ENCODE assay signal across 38 cellular contexts in the genomic region with DNA sequence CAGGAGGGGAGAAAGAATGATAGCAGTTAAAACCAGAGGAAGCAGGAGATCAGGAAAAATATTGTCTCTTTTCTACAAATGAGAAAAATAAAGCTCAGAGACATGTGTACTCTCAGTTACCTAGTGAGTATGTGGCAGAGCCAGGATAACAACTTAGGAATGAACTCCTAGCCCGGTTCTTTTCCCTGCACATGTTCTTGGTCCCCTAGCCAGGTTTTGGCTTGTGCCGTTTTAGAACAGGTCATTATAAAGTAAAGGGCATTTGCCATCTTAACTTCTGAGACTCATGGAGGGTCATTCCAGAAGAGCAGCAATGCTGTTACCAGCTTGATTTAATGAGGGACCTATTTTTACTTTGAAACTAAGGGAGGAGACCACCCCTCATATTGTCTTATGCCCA. TPM values are rescaled to one million over a fixed set of nuclear protein-coding genes. Genes with fewer than 3 reads are reported as not detected.
"Had no signal": no experiment of that assay in that cellular context is flagged by ENCODE, and none has a peak within 500 bp of the region (broad histone marks: within the 10 kb centered on the region; RNA-seq: fewer than 3 reads in every experiment).

No MANE protein-coding gene starts in this region.

- H3K9me3 ChIP-seq: ascending aorta had no signal

- H3K36me3 ChIP-seq: ascending aorta, cardiac muscle cell had no signal

- DNase-seq: activated CD4-positive, alpha-beta memory T cell treated with anti-CD3 and anti-CD28 coated beads, Interleukin-2, amount 10 ng/mL, durations not matched to agents 7 days and 5 days; activated CD4-positive, alpha-beta T cell treated with anti-CD3 and anti-CD28 coated beads for 1 hour; activated CD4-positive, alpha-beta T cell treated with anti-CD3 and anti-CD28 coated beads for 36 hours; activated CD4-positive, alpha-beta T cell treated with anti-CD3 and anti-CD28 coated beads for 48 hours; activated CD4-positive, alpha-beta T cell treated with anti-CD3 and anti-CD28 coated beads, Interleukin-2, amount 10 ng/mL, durations not matched to agents 7 days and 5 days; activated CD4-positive, alpha-beta T cell treated with anti-CD3 and anti-CD28 coated beads, Interleukin-2, amount 50 U/mL, for 48 hours; activated CD4-positive, CD25-positive, alpha-beta regulatory T cell; activated CD8-positive, alpha-beta memory T cell treated with anti-CD3 and anti-CD28 coated beads for 24 hours; activated CD8-positive, alpha-beta memory T cell treated with anti-CD3 and anti-CD28 coated beads, Interleukin-2, amount 10 ng/mL, durations not matched to agents 7 days and 5 days; activated CD8-positive, alpha-beta memory T cell treated with anti-CD3 and anti-CD28 coated beads, Interleukin-2, amount 50 U/mL, for 48 hours; activated CD8-positive, alpha-beta T cell treated with anti-CD3 and anti-CD28 coated beads, Interleukin-2, amount 10 ng/mL, durations not matched to agents 7 days and 5 days; activated effector memory CD4-positive, alpha-beta T cell treated with Interleukin-2 at 50 U/mL for 16 hours; activated gamma-delta T cell; activated naive CD4-positive, alpha-beta T cell treated with anti-CD3 and anti-CD28 coated beads, Interleukin-2, amount 10 ng/mL, durations not matched to agents 7 days and 5 days; activated naive CD4-positive, alpha-beta T cell treated with Interleukin-2 at 50 U/mL for 16 hours; activated naive CD8-positive, alpha-beta T cell treated with anti-CD3 and anti-CD28 coated beads, Interleukin-2, amount 10 ng/mL, durations not matched to agents 7 days and 5 days; activated naive CD8-positive, alpha-beta T cell treated with anti-CD3 and anti-CD28 coated beads, Interleukin-2, amount 50 U/mL, for 24 hours; activated T-cell treated with anti-CD3 and anti-CD28 coated beads, Interleukin-2, amount 50 U/mL, for 24 hours; activated T-cell treated with anti-CD3 and anti-CD28 coated beads, Interleukin-2, amount 50 U/mL, for 48 hours; amygdala; anterior cingulate cortex; caudate nucleus; cerebellar nuclear complex; T-helper 2 cell; T-helper 9 cell had no signal

- H3K9me3 Mint-ChIP-seq: activated CD4-positive, alpha-beta memory T cell treated with anti-CD3 and anti-CD28 coated beads, Interleukin-2, amount 10 ng/mL, durations not matched to agents 7 days and 5 days; activated CD4-positive, alpha-beta T cell treated with anti-CD3 and anti-CD28 coated beads, Interleukin-2, amount 10 ng/mL, durations not matched to agents 7 days and 5 days; activated naive CD4-positive, alpha-beta T cell treated with anti-CD3 and anti-CD28 coated beads, Interleukin-2, amount 10 ng/mL, durations not matched to agents 7 days and 5 days; activated naive CD8-positive, alpha-beta T cell treated with anti-CD3 and anti-CD28 coated beads, Interleukin-2, amount 10 ng/mL, durations not matched to agents 7 days and 5 days; activated T-cell treated with anti-CD3 and anti-CD28 coated beads, Interleukin-2, amount 50 U/mL, for 24 hours; activated T-helper 2 cell treated with anti-CD3 and anti-CD28 coated beads, Interferon-gamma antibody, Interleukin-2, Interleukin-4, amounts not matched to agents 10 μg/mL and 5 μg/mL and 100 μg/mL, durations not matched to agents 14 hours and 24 hours and 36 hours; T-helper 2 cell treated with Interferon-gamma antibody and Interleukin-4, amounts not matched to agents 5 μg/mL and 100 μg/mL, for 36 hours had no signal

- H3K27ac Mint-ChIP-seq: activated CD4-positive, alpha-beta memory T cell treated with anti-CD3 and anti-CD28 coated beads, Interleukin-2, amount 10 ng/mL, durations not matched to agents 7 days and 5 days; activated CD4-positive, alpha-beta T cell treated with anti-CD3 and anti-CD28 coated beads for 36 hours; activated CD4-positive, alpha-beta T cell treated with anti-CD3 and anti-CD28 coated beads, Interleukin-2, amount 10 ng/mL, durations not matched to agents 7 days and 5 days; activated CD8-positive, alpha-beta memory T cell treated with anti-CD3 and anti-CD28 coated beads, Interleukin-2, amount 10 ng/mL, durations not matched to agents 7 days and 5 days; activated CD8-positive, alpha-beta T cell treated with anti-CD3 and anti-CD28 coated beads, Interleukin-2, amount 10 ng/mL, durations not matched to agents 7 days and 5 days; activated naive CD4-positive, alpha-beta T cell treated with anti-CD3 and anti-CD28 coated beads, Interleukin-2, amount 10 ng/mL, durations not matched to agents 7 days and 5 days; activated naive CD4-positive, alpha-beta T cell treated with anti-CD3 and anti-CD28 coated beads, Interleukin-2, amount 50 U/mL, for 24 hours; activated naive CD8-positive, alpha-beta T cell; activated naive CD8-positive, alpha-beta T cell treated with anti-CD3 and anti-CD28 coated beads, Interleukin-2, amount 10 ng/mL, durations not matched to agents 7 days and 5 days; activated naive CD8-positive, alpha-beta T cell treated with anti-CD3 and anti-CD28 coated beads, Interleukin-2, amount 50 U/mL, for 24 hours; activated T-cell treated with anti-CD3 and anti-CD28 coated beads, Interleukin-2, amount 50 U/mL, for 24 hours; activated T-helper 2 cell treated with anti-CD3 and anti-CD28 coated beads, Interferon-gamma antibody, Interleukin-2, Interleukin-4, amounts not matched to agents 10 μg/mL and 5 μg/mL and 100 μg/mL, durations not matched to agents 14 hours and 24 hours and 36 hours; T-helper 2 cell treated with Interferon-gamma antibody and Interleukin-4, amounts not matched to agents 5 μg/mL and 100 μg/mL, for 36 hours had no signal

- H3K27ac ChIP-seq: ascending aorta, cardiac muscle cell, VCaP had no signal

- H3K4me1 ChIP-seq: ascending aorta had no signal

- H3K27me3 Mint-ChIP-seq: activated CD4-positive, alpha-beta memory T cell treated with anti-CD3 and anti-CD28 coated beads, Interleukin-2, amount 10 ng/mL, durations not matched to agents 7 days and 5 days; activated CD4-positive, alpha-beta T cell treated with anti-CD3 and anti-CD28 coated beads, Interleukin-2, amount 10 ng/mL, durations not matched to agents 7 days and 5 days; activated CD8-positive, alpha-beta memory T cell treated with anti-CD3 and anti-CD28 coated beads, Interleukin-2, amount 10 ng/mL, durations not matched to agents 7 days and 5 days; activated naive CD4-positive, alpha-beta T cell treated with anti-CD3 and anti-CD28 coated beads, Interleukin-2, amount 10 ng/mL, durations not matched to agents 7 days and 5 days; activated naive CD8-positive, alpha-beta T cell; activated naive CD8-positive, alpha-beta T cell treated with anti-CD3 and anti-CD28 coated beads, Interleukin-2, amount 50 U/mL, for 24 hours; activated T-cell treated with anti-CD3 and anti-CD28 coated beads, Interleukin-2, amount 50 U/mL, for 24 hours; brain had no signal

- H3K4me1 Mint-ChIP-seq: activated CD4-positive, alpha-beta memory T cell treated with anti-CD3 and anti-CD28 coated beads, Interleukin-2, amount 10 ng/mL, durations not matched to agents 7 days and 5 days; activated CD4-positive, alpha-beta T cell treated with anti-CD3 and anti-CD28 coated beads for 36 hours; activated CD4-positive, alpha-beta T cell treated with anti-CD3 and anti-CD28 coated beads, Interleukin-2, amount 10 ng/mL, durations not matched to agents 7 days and 5 days; activated CD8-positive, alpha-beta memory T cell treated with anti-CD3 and anti-CD28 coated beads, Interleukin-2, amount 10 ng/mL, durations not matched to agents 7 days and 5 days; activated naive CD4-positive, alpha-beta T cell treated with anti-CD3 and anti-CD28 coated beads, Interleukin-2, amount 10 ng/mL, durations not matched to agents 7 days and 5 days; activated naive CD4-positive, alpha-beta T cell treated with anti-CD3 and anti-CD28 coated beads, Interleukin-2, amount 50 U/mL, for 24 hours; activated naive CD8-positive, alpha-beta T cell treated with anti-CD3 and anti-CD28 coated beads, Interleukin-2, amount 10 ng/mL, durations not matched to agents 7 days and 5 days; activated naive CD8-positive, alpha-beta T cell treated with anti-CD3 and anti-CD28 coated beads, Interleukin-2, amount 50 U/mL, for 24 hours; brain; central memory CD8-positive, alpha-beta T cell had no signal

- FAIRE-seq: bronchial epithelial cell, TTC549 had no signal

- H3K27me3 ChIP-seq: ascending aorta, cardiac muscle cell had no signal

- H3K4me3 ChIP-seq: ascending aorta, cardiac muscle cell had no signal

- ATAC-seq: activated CD4-positive, alpha-beta T cell treated with anti-CD3 and anti-CD28 coated beads for 36 hours; activated CD4-positive, CD25-positive, alpha-beta regulatory T cell treated with anti-CD3 and anti-CD28 coated beads, Interleukin-2, amount 50 U/mL, for 24 hours; activated CD8-positive, alpha-beta memory T cell treated with anti-CD3 and anti-CD28 coated beads, Interleukin-2, amount 10 ng/mL, durations not matched to agents 7 days and 5 days; activated CD8-positive, alpha-beta T cell treated with anti-CD3 and anti-CD28 coated beads, Interleukin-2, amount 10 ng/mL, durations not matched to agents 7 days and 5 days; activated naive CD8-positive, alpha-beta T cell treated with anti-CD3 and anti-CD28 coated beads, Interleukin-2, amount 50 U/mL, for 24 hours had no signal

- H3K36me3 Mint-ChIP-seq: activated CD8-positive, alpha-beta memory T cell treated with anti-CD3 and anti-CD28 coated beads, Interleukin-2, amount 10 ng/mL, durations not matched to agents 7 days and 5 days; activated naive CD4-positive, alpha-beta T cell treated with anti-CD3 and anti-CD28 coated beads, Interleukin-2, amount 10 ng/mL, durations not matched to agents 7 days and 5 days; activated naive CD4-positive, alpha-beta T cell treated with anti-CD3 and anti-CD28 coated beads, Interleukin-2, amount 50 U/mL, for 24 hours; activated naive CD8-positive, alpha-beta T cell; activated naive CD8-positive, alpha-beta T cell treated with anti-CD3 and anti-CD28 coated beads, Interleukin-2, amount 10 ng/mL, durations not matched to agents 7 days and 5 days; brain had no signal

- H3K4me3 Mint-ChIP-seq: activated CD4-positive, alpha-beta memory T cell treated with anti-CD3 and anti-CD28 coated beads, Interleukin-2, amount 10 ng/mL, durations not matched to agents 7 days and 5 days; activated CD4-positive, alpha-beta T cell treated with anti-CD3 and anti-CD28 coated beads for 36 hours; activated CD4-positive, alpha-beta T cell treated with anti-CD3 and anti-CD28 coated beads, Interleukin-2, amount 10 ng/mL, durations not matched to agents 7 days and 5 days; activated CD8-positive, alpha-beta memory T cell treated with anti-CD3 and anti-CD28 coated beads, Interleukin-2, amount 10 ng/mL, durations not matched to agents 7 days and 5 days; activated CD8-positive, alpha-beta T cell treated with anti-CD3 and anti-CD28 coated beads, Interleukin-2, amount 10 ng/mL, durations not matched to agents 7 days and 5 days; activated naive CD4-positive, alpha-beta T cell treated with anti-CD3 and anti-CD28 coated beads, Interleukin-2, amount 10 ng/mL, durations not matched to agents 7 days and 5 days; activated naive CD4-positive, alpha-beta T cell treated with anti-CD3 and anti-CD28 coated beads, Interleukin-2, amount 50 U/mL, for 24 hours; activated naive CD8-positive, alpha-beta T cell; activated naive CD8-positive, alpha-beta T cell treated with anti-CD3 and anti-CD28 coated beads, Interleukin-2, amount 10 ng/mL, durations not matched to agents 7 days and 5 days; activated naive CD8-positive, alpha-beta T cell treated with anti-CD3 and anti-CD28 coated beads, Interleukin-2, amount 50 U/mL, for 24 hours; activated T-cell treated with anti-CD3 and anti-CD28 coated beads, Interleukin-2, amount 50 U/mL, for 24 hours; brain; central memory CD8-positive, alpha-beta T cell; T-helper 2 cell treated with Interferon-gamma antibody and Interleukin-4, amounts not matched to agents 5 μg/mL and 100 μg/mL, for 36 hours had no signal

RNA-seq across cellular contexts. Expression of gene DAB1, which starts 48.1 kb away (rescaled TPM):
- total RNA-seq: activated T-helper 2 cell treated with anti-CD3 and anti-CD28 coated beads, Interferon-gamma antibody, Interleukin-2, Interleukin-4, amounts not matched to agents 10 μg/mL and 5 μg/mL and 100 μg/mL, durations not matched to agents 14 hours and 24 hours and 36 hours; ascending aorta; bronchial epithelial cell; chondrocyte had no signal
